Comparison of ENCODE assay signal across 11 cellular contexts in genomic region chr2:158189526-158189925, GRCh38.
DNase-seq lines count a peak whose midpoint lies in the region; ATAC-seq and TF ChIP-seq lines count a peak whose summit lies in the region.
"Had no signal": no experiment of that assay in that cellular context is flagged by ENCODE, and none has a peak within 500 bp of the region (broad histone marks: within the 10 kb centered on the region; RNA-seq: fewer than 3 reads in every experiment).

No MANE protein-coding gene starts in this region.

- intact Hi-C loops in left colon (cut with DNase I, micrococcal nuclease): no loop called here
- intact Hi-C loops in left cardiac atrium (cut with DNase I): loop anchor here in 1 of 2 donors (10.0 kb wide), 1 partner anchor 265 kb away; the partner anchor contains the start of genes CCDC148 and PKP4

- no peak for TF ChIP-seq CTCF in GM20000 (IDR thresholded peaks at IDR 0.05; ENCODE audit: extremely low read depth, missing control alignments)

- DNase-seq in left colon: no peak
- no peak for DNase-seq in AG08396 (ENCODE audit: low spot score)
- no peak for DNase-seq in GM20000 (ENCODE audit: low spot score)
- DNase-seq in UCSD-AML1 (lab: John Stamatoyannopoulos, UW; ENCODE audit: unreplicated experiment): no peak
- DNase-seq in left cardiac atrium: no peak
- DNase-seq: DMS79, endodermal cell, WERI-Rb-1 had no signal

- ATAC-seq in GM18519 (IDR thresholded peaks at IDR 0.05; ENCODE audit: low FRiP score, unreplicated experiment): peak; percentile 62
- ATAC-seq in GM21529 (IDR thresholded peaks at IDR 0.05; ENCODE audit: unreplicated experiment): peak; percentile 59
- peak; percentile 54 for ATAC-seq in HG03439 (IDR thresholded peaks at IDR 0.05; ENCODE audit: unreplicated experiment)
- peak; percentile 84 for ATAC-seq in left colon
- ATAC-seq in left cardiac atrium: no peak

Comparison
In these comparisons a context has a peak if more than half of its experiments do, and no peak if none do; other contexts are left out.
1. ATAC-seq: peak in GM18519 (single experiment), GM21529 (single experiment), HG03439 (single experiment) and left colon (single experiment); none in left cardiac atrium (0 of 2).